19 cellular contexts compared by ENCODE assay signal in the genomic region with DNA sequence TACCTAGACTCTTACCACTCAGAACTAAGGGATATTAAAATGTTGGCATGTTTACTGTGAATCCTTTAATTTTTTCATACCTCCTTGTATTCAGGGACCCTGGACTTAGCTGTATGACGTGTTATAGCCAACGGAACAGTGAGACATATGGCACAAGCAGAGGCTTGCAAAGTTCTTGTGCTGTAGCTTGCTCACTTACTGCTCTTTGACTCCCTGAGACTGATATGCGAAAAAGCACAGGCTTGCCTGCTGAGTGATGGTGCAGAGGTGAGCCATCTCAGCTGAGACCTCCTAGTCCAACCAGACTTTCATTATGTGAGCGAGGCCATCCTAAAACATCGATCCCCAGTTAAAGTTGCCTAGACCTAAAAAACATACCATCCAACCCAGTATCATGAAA.
DNase-seq lines count a peak whose midpoint lies in the region; ATAC-seq and TF ChIP-seq lines count a peak whose summit lies in the region.
"Had no signal": no experiment of that assay in that cellular context is flagged by ENCODE, and none has a peak within 500 bp of the region (broad histone marks: within the 10 kb centered on the region; RNA-seq: fewer than 3 reads in every experiment).

No MANE protein-coding gene starts in this region.

- H3K27me3 Mint-ChIP-seq in HFFc6 (ENCODE audit: insufficient read depth), result peaks cover 3% of the 10 kb centered on the region; the same call in 1 of the 2 replicates

- peaks cover 63% of the 10 kb centered on the region; the same call in 1 of the 2 replicates for H3K4me1 Mint-ChIP-seq in HFFc6 (ENCODE audit: low read depth)
- H3K4me1 Mint-ChIP-seq: CD14-positive monocyte had no signal

- no peaks in the 10 kb centered on the region for H3K9me2 ChIP-seq in Karpas-422 (replicated peaks; ENCODE audit: insufficient read depth, low read length)

- intact Hi-C loops in heart right ventricle (cut with DNase I), result no loop called here

- H3K27ac Mint-ChIP-seq in HFFc6, result peak overlapping the region; percentile 51; the same call in 1 of the 2 replicates
- H3K27ac Mint-ChIP-seq: CD14-positive monocyte had no signal

- H3K9me3 Mint-ChIP-seq in HFFc6, result no peaks in the 10 kb centered on the region
- H3K9me3 Mint-ChIP-seq: H9 had no signal

- H3K79me2 ChIP-seq in ACC112 (ENCODE audit: control insufficient read depth, insufficient read depth, low read length, unreplicated experiment) (no peaks in the 10 kb centered on the region), Karpas-422 (ENCODE audit: low read length) (no peaks in the 10 kb centered on the region)

- H3K4me3 ChIP-seq in ACC112 (ENCODE audit: low read depth, low read length) (peak overlapping the region; percentile 38; the same call in 1 of the 2 replicates), RWPE2 (ENCODE audit: severe bottlenecking) (no peak overlapping the region), heart right ventricle (no peak overlapping the region), Karpas-422 (ENCODE audit: low read length) (no peak overlapping the region)
- H3K4me3 ChIP-seq: GM12878 had no signal

- DNase-seq in HFFc6 (no peak), RWPE2 (ENCODE audit: low spot score) (no peak), foreskin keratinocyte (peak; percentile 67 to 91), DMS153 (lab: John Stamatoyannopoulos, UW) (no peak), NCI-H1436 (lab: John Stamatoyannopoulos, UW) (no peak), heart right ventricle (no peak), Karpas-422 (no peak)
- DNase-seq: DMS79 treated with DMSO at 0.1 percent for 48 hours, H9, NCI-H1694 treated with DMSO at 0.1 percent for 48 hours, NCI-H2081 treated with DMSO at 0.1 percent for 48 hours, NCI-H446, NCI-H526, SHP77, T-helper 2 cell had no signal

- no peaks in the 10 kb centered on the region; the same call in 1 of the 2 replicates for H3K36me3 Mint-ChIP-seq in HFFc6 (ENCODE audit: low read depth)
- H3K36me3 Mint-ChIP-seq: CD14-positive monocyte had no signal

- H3K36me3 ChIP-seq in ACC112 (ENCODE audit: insufficient read depth, low read length) (no peaks in the 10 kb centered on the region), RWPE2 (ENCODE audit: low read depth) (peaks cover 6% of the 10 kb centered on the region; the same call in 1 of the 2 replicates), heart right ventricle (no peaks in the 10 kb centered on the region), Karpas-422 (ENCODE audit: insufficient read depth, low read length) (no peaks in the 10 kb centered on the region)

- H4K20me1 ChIP-seq in Karpas-422 (ENCODE audit: insufficient read depth, low read depth, low read length), result no peaks in the 10 kb centered on the region

- H3K9ac ChIP-seq in Karpas-422 (ENCODE audit: low read length), result no peak overlapping the region
- H3K9ac ChIP-seq: KMS-11 had no signal

- no peaks in the 10 kb centered on the region for H3K9me3 ChIP-seq in RWPE2 (ENCODE audit: severe bottlenecking)
- H3K9me3 ChIP-seq in heart right ventricle, result no peaks in the 10 kb centered on the region
- no peaks in the 10 kb centered on the region for H3K9me3 ChIP-seq in Karpas-422 (ENCODE audit: low read length)

- H2AFZ ChIP-seq in ACC112 (ENCODE audit: low read length, unreplicated experiment) (peak overlapping the region; percentile 63), Karpas-422 (ENCODE audit: low read length) (no peak overlapping the region)

- ATAC-seq in RWPE2 (ENCODE audit: low read depth) (peak; percentile 99), foreskin keratinocyte (peak; percentile 68), heart right ventricle (no peak)
- ATAC-seq: GM12878 had no signal

- H3K27ac ChIP-seq in ACC112 (ENCODE audit: low read depth, low read length) (no peak overlapping the region), RWPE2 (ENCODE audit: poor library complexity, severe bottlenecking) (peak overlapping the region; percentile 31), foreskin keratinocyte (no peak overlapping the region), heart right ventricle (no peak overlapping the region), Karpas-422 (ENCODE audit: low read length) (no peak overlapping the region)
- H3K27ac ChIP-seq: KMS-11 had no signal

- whole genome bisulfite sequencing in heart right ventricle, 2 donors, result 76 to 82% methylated on average over 5 of the region's 5 CpGs

- no peak overlapping the region for H3K4me2 ChIP-seq in Karpas-422 (ENCODE audit: low read depth, low read length, poor library complexity, severe bottlenecking)
- H3K4me2 ChIP-seq: KMS-11 had no signal

- no peaks in the 10 kb centered on the region for H3K27me3 ChIP-seq in ACC112 (ENCODE audit: insufficient read depth, low read length)
- no peaks in the 10 kb centered on the region for H3K27me3 ChIP-seq in RWPE2 (ENCODE audit: insufficient read depth, poor library complexity, severe bottlenecking)
- H3K27me3 ChIP-seq in foreskin keratinocyte, result no peaks in the 10 kb centered on the region
- H3K27me3 ChIP-seq in heart right ventricle, result no peaks in the 10 kb centered on the region
- H3K27me3 ChIP-seq in Karpas-422 (ENCODE audit: low read length), result no peaks in the 10 kb centered on the region

- TF ChIP-seq CTCF in HFFc6 (IDR thresholded peaks at IDR 0.05) (no peak), RWPE2 (IDR thresholded peaks at IDR 0.05; ENCODE audit: poor library complexity, severe bottlenecking) (no peak), foreskin keratinocyte (conservative IDR thresholded peaks at IDR 0.05) (no peak), heart right ventricle (IDR thresholded peaks at IDR 0.05) (no peak)

- H3K4me1 ChIP-seq in ACC112 (ENCODE audit: control insufficient read depth, insufficient read depth, low read length, unreplicated experiment), result no peaks in the 10 kb centered on the region
- H3K4me1 ChIP-seq in RWPE2 (ENCODE audit: insufficient read depth, poor library complexity, severe bottlenecking), result peaks cover 16% of the 10 kb centered on the region
- no peaks in the 10 kb centered on the region for H3K4me1 ChIP-seq in foreskin keratinocyte
- no peaks in the 10 kb centered on the region for H3K4me1 ChIP-seq in heart right ventricle
- no peaks in the 10 kb centered on the region for H3K4me1 ChIP-seq in Karpas-422 (ENCODE audit: low read length)

- peak overlapping the region; percentile 78; the same call in 1 of the 2 replicates for H3K4me3 Mint-ChIP-seq in HFFc6
- H3K4me3 Mint-ChIP-seq: CD14-positive monocyte, H9 had no signal

Comparison
In these comparisons a context has a peak if more than half of its experiments do, and no peak if none do; other contexts are left out.
1. DNase-seq: peak in foreskin keratinocyte (2 of 2); none in HFFc6 (single experiment), RWPE2 (single experiment), DMS153 (single experiment), NCI-H1436 (single experiment), heart right ventricle (0 of 2) and Karpas-422 (single experiment).
2. ATAC-seq: peak in RWPE2 (single experiment) and foreskin keratinocyte (single experiment); none in heart right ventricle (0 of 8).